In the genomic region with DNA sequence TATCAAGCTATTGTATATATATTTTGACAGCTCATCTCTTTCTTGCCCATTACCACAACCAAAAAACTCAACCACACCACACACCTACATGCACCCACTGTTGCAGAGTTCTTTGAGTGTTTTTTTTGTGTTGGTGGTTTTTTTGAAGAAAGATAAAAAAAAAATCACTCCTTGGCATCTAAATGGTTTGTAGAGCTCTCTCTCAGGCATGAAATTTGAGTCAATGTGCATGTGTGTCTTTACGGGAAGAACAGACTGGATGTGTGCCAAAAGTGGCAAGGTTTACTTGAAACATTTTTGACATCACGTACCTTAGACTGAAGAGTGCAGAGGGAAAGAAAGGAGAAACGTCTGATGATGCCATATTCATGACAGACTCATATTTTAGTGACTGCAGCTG, we compare ENCODE assay signal across 18 cellular contexts.
DNase-seq lines count a peak whose midpoint lies in the region; ATAC-seq, FAIRE-seq and TF ChIP-seq lines count a peak whose summit lies in the region.
"Had no signal": no experiment of that assay in that cellular context is flagged by ENCODE, and none has a peak within 500 bp of the region (broad histone marks: within the 10 kb centered on the region; RNA-seq: fewer than 3 reads in every experiment).

No MANE protein-coding gene starts in this region.

- no peaks in the 10 kb centered on the region for H4K20me1 ChIP-seq in DND-41 (ENCODE audit: insufficient read depth, low read length)
- H4K20me1 ChIP-seq: BLaER1 treated with 17β-estradiol and CSF1 and Interleukin-3, amounts not matched to agents 10 nM and 100 nM had no signal

- no peak overlapping the region for H3K4me3 ChIP-seq in DND-41 (ENCODE audit: low read depth in 1 of 2, low read length in 2 of 2)
- H3K4me3 ChIP-seq in naive thymus-derived CD4-positive, alpha-beta T cell (ENCODE audit: low read length): no peak overlapping the region
- H3K4me3 ChIP-seq: BLaER1 treated with 17β-estradiol and CSF1 and Interleukin-3, amounts not matched to agents 10 nM and 100 nM; GM23338; heart right ventricle; sigmoid colon; SJSA1 had no signal

- no peaks in the 10 kb centered on the region for H3K9me3 Mint-ChIP-seq in activated T-helper 17 cell treated with anti-CD3 and anti-CD28 coated beads, Interleukin-2, amount 50 U/mL, for 72 hours
- peaks cover 0 to 1% (median 0%) of the 10 kb centered on the region in 11 donors for H3K9me3 Mint-ChIP-seq in naive thymus-derived CD4-positive, alpha-beta T cell
- H3K9me3 Mint-ChIP-seq: activated naive CD4-positive, alpha-beta T cell treated with anti-CD3 and anti-CD28 coated beads, Interleukin-2, amount 50 U/mL, for 24 hours; GM23338; nephron; stimulated activated naive CD8-positive, alpha-beta T cell treated with anti-CD3 and anti-CD28 coated beads, Interleukin-15, amount 100 ng/mL, for 72 hours had no signal

- TF ChIP-seq CTCF in DND-41 (IDR thresholded peaks at IDR 0.05; ENCODE audit: borderline replicate concordance, extremely low read depth, low read length, poor library complexity, severe bottlenecking): no peak

- 0 out of 2 replicates have a peak overlapping the region, but pooled peaks have one; percentile 25 for H2AFZ ChIP-seq in DND-41 (ENCODE audit: low read depth, low read length)
- H2AFZ ChIP-seq: GM23338 had no signal

- no peaks in the 10 kb centered on the region for H3K79me2 ChIP-seq in DND-41 (ENCODE audit: insufficient read depth, low read length)

- H3K36me3 Mint-ChIP-seq in activated T-helper 17 cell treated with anti-CD3 and anti-CD28 coated beads, Interleukin-2, amount 50 U/mL, for 72 hours (ENCODE audit: low read depth): no peaks in the 10 kb centered on the region
- H3K36me3 Mint-ChIP-seq in naive thymus-derived CD4-positive, alpha-beta T cell: peaks cover 0 to 3% (median 0%) of the 10 kb centered on the region in 5 donors

- DNase-seq in DND-41 (peak; percentile 32), NCI-H128 (lab: John Stamatoyannopoulos, UW; ENCODE audit: unreplicated experiment) (peak; percentile 4), T1000 (lab: John Stamatoyannopoulos, UW) (no peak), COLO829 (ENCODE audit: low spot score) (no peak), GM19239 (ENCODE audit: insufficient read length, low spot score) (no peak)
- DNase-seq in naive thymus-derived CD4-positive, alpha-beta T cell: peak in 6 of 9 donors; percentile 12 to 43 (median 29)
- DNase-seq: cerebellar nuclear complex; heart right ventricle; sigmoid colon; stimulated activated naive CD8-positive, alpha-beta T cell treated with anti-CD3 and anti-CD28 coated beads, Interleukin-15, amount 100 ng/mL, for 72 hours had no signal

- H3K9ac ChIP-seq in DND-41 (ENCODE audit: low read depth, low read length): no peak overlapping the region
- H3K9ac ChIP-seq: BLaER1 treated with 17β-estradiol and CSF1 and Interleukin-3, amounts not matched to agents 10 nM and 100 nM had no signal

- H3K27me3 ChIP-seq in DND-41 (ENCODE audit: insufficient read depth, low read length, poor library complexity): peaks cover 3% of the 10 kb centered on the region
- no peaks in the 10 kb centered on the region for H3K27me3 ChIP-seq in naive thymus-derived CD4-positive, alpha-beta T cell (ENCODE audit: control insufficient read depth in 2 of 2, insufficient read depth in 2 of 2, low read length in 2 of 2)
- H3K27me3 ChIP-seq: BLaER1 treated with 17β-estradiol and CSF1 and Interleukin-3, amounts not matched to agents 10 nM and 100 nM; heart right ventricle; sigmoid colon; SJSA1 had no signal

- ATAC-seq in DND-41 (ENCODE audit: insufficient read depth, low read depth) (peak; percentile 79), HG02759 (IDR thresholded peaks at IDR 0.05; ENCODE audit: unreplicated experiment) (no peak)
- ATAC-seq in activated T-helper 17 cell treated with anti-CD3 and anti-CD28 coated beads, Interleukin-2, amount 50 U/mL, for 72 hours (replicated peaks): peak; percentile 44
- ATAC-seq in naive thymus-derived CD4-positive, alpha-beta T cell: no peak
- ATAC-seq: GM23338; heart right ventricle; left lobe of liver; stimulated activated naive CD8-positive, alpha-beta T cell treated with anti-CD3 and anti-CD28 coated beads, Interleukin-15, amount 100 ng/mL, for 72 hours had no signal

- no peak overlapping the region for H3K4me3 Mint-ChIP-seq in activated T-helper 17 cell treated with anti-CD3 and anti-CD28 coated beads, Interleukin-2, amount 50 U/mL, for 72 hours
- peak overlapping the region in 1 of 10 donors; percentile 8 for H3K4me3 Mint-ChIP-seq in naive thymus-derived CD4-positive, alpha-beta T cell
- H3K4me3 Mint-ChIP-seq: activated naive CD4-positive, alpha-beta T cell treated with anti-CD3 and anti-CD28 coated beads, Interleukin-2, amount 50 U/mL, for 24 hours; GM23338; nephron; stimulated activated naive CD8-positive, alpha-beta T cell treated with anti-CD3 and anti-CD28 coated beads, Interleukin-15, amount 100 ng/mL, for 72 hours had no signal

- no peak for FAIRE-seq in GM19239 (lab: Jason Lieb, UNC)

- POLR2A ChIA-PET in naive thymus-derived CD4-positive, alpha-beta T cell (lab: Charles Lee): no interaction called here

- no peak overlapping the region for H3K27ac Mint-ChIP-seq in activated T-helper 17 cell treated with anti-CD3 and anti-CD28 coated beads, Interleukin-2, amount 50 U/mL, for 72 hours
- H3K27ac Mint-ChIP-seq in naive thymus-derived CD4-positive, alpha-beta T cell: no peak overlapping the region
- H3K27ac Mint-ChIP-seq: activated naive CD4-positive, alpha-beta T cell treated with anti-CD3 and anti-CD28 coated beads, Interleukin-2, amount 50 U/mL, for 24 hours; GM23338; nephron; stimulated activated naive CD8-positive, alpha-beta T cell treated with anti-CD3 and anti-CD28 coated beads, Interleukin-15, amount 100 ng/mL, for 72 hours had no signal

- H3K4me1 ChIP-seq in DND-41 (ENCODE audit: insufficient read depth, low read length): peaks cover 9% of the 10 kb centered on the region
- peaks cover 0 to 4% of the 10 kb centered on the region in 2 donors for H3K4me1 ChIP-seq in naive thymus-derived CD4-positive, alpha-beta T cell (ENCODE audit: control insufficient read depth in 2 of 2, insufficient read depth in 2 of 2, low read length in 2 of 2)
- H3K4me1 ChIP-seq: heart right ventricle, sigmoid colon had no signal

- 0 out of 2 replicates have a peak overlapping the region, but pooled peaks have one; percentile 20 for H3K4me2 ChIP-seq in DND-41 (ENCODE audit: insufficient read depth, low read length)
- H3K4me2 ChIP-seq: BLaER1 treated with 17β-estradiol and CSF1 and Interleukin-3, amounts not matched to agents 10 nM and 100 nM; GM23338 had no signal

- H3K27ac ChIP-seq in DND-41 (ENCODE audit: low read length): no peak overlapping the region
- H3K27ac ChIP-seq in naive thymus-derived CD4-positive, alpha-beta T cell (ENCODE audit: low read depth, low read length): no peak overlapping the region
- H3K27ac ChIP-seq: BLaER1 treated with 17β-estradiol and CSF1 and Interleukin-3, amounts not matched to agents 10 nM and 100 nM; heart right ventricle; sigmoid colon; SJSA1 had no signal

- H3K27me3 Mint-ChIP-seq in activated T-helper 17 cell treated with anti-CD3 and anti-CD28 coated beads, Interleukin-2, amount 50 U/mL, for 72 hours: peaks cover 8% of the 10 kb centered on the region
- peaks cover 5 to 32% (median 29%) of the 10 kb centered on the region in 5 donors for H3K27me3 Mint-ChIP-seq in naive thymus-derived CD4-positive, alpha-beta T cell

- no peaks in the 10 kb centered on the region for H3K36me3 ChIP-seq in DND-41 (ENCODE audit: insufficient read depth, low read length)
- no peaks in the 10 kb centered on the region for H3K36me3 ChIP-seq in naive thymus-derived CD4-positive, alpha-beta T cell (ENCODE audit: control insufficient read depth in 2 of 3, insufficient read depth in 3 of 3, low read length in 3 of 3)
- H3K36me3 ChIP-seq: BLaER1 treated with 17β-estradiol and CSF1 and Interleukin-3, amounts not matched to agents 10 nM and 100 nM; heart right ventricle; sigmoid colon; SJSA1 had no signal

- no peaks in the 10 kb centered on the region for H3K9me3 ChIP-seq in DND-41 (ENCODE audit: insufficient read depth, low read length, severe bottlenecking)
- no peaks in the 10 kb centered on the region for H3K9me3 ChIP-seq in naive thymus-derived CD4-positive, alpha-beta T cell (ENCODE audit: control insufficient read depth in 2 of 3, low read length in 3 of 3)
- H3K9me3 ChIP-seq: BLaER1 treated with 17β-estradiol and CSF1 and Interleukin-3, amounts not matched to agents 10 nM and 100 nM; heart right ventricle; sigmoid colon; SJSA1 had no signal

- CTCF ChIA-PET in naive thymus-derived CD4-positive, alpha-beta T cell (lab: Charles Lee): interaction anchor here (1.0 kb wide), 1 partner anchor 928 kb away, joined by 3 read pairs; no protein-coding TSS in a partner anchor

- H3K4me1 Mint-ChIP-seq in activated T-helper 17 cell treated with anti-CD3 and anti-CD28 coated beads, Interleukin-2, amount 50 U/mL, for 72 hours: no peaks in the 10 kb centered on the region
- peaks cover 2 to 16% (median 6%) of the 10 kb centered on the region in 7 donors for H3K4me1 Mint-ChIP-seq in naive thymus-derived CD4-positive, alpha-beta T cell

- intact Hi-C loops in naive thymus-derived CD4-positive, alpha-beta T cell (cut with micrococcal nuclease): no loop called here

Comparison
In these comparisons a context has a peak if more than half of its experiments do, and no peak if none do; other contexts are left out.
1. ATAC-seq: peak in DND-41 (single experiment) and activated T-helper 17 cell treated with anti-CD3 and anti-CD28 coated beads, Interleukin-2, amount 50 U/mL, for 72 hours (single experiment); none in naive thymus-derived CD4-positive, alpha-beta T cell (single experiment) and HG02759 (single experiment).
2. DNase-seq: peak in DND-41 (single experiment), NCI-H128 (single experiment) and naive thymus-derived CD4-positive, alpha-beta T cell (6 of 9); none in T1000 (single experiment), COLO829 (single experiment) and GM19239 (single experiment).